ENCODE assay signal across 17 cellular contexts in the genomic region with DNA sequence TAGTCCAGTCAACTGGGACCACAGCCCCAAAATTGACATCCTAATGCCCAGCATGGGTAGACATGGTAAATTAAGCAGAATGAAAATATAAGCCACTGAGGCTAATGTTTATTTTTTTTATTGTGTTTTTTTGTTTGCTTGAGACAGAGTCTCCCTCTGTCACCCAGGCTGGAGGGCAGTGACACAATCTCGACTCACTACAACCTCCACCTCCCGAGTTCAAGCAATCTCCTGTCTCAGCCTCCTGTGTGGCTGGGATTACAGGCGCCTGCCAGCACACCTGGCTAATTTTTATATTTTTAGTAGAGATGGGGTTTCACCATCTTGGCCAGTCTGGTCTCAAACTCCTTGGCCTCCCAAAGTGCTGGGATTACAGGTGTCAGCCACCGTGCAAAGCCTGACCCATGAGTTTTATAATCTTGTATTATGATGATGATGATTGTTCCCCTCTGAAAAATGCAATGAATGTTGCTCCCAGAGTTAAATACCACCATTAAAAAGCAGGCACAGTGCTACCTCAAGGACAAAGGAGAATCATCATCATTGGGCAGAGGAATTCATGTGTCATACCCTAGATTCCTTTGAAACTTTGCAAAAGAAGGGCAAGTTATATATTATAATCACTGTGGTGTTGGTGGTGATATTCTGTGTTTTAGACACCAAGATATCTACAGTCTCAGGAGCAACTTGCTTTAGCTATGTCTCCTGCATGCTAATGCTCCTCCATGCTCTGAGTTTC.
"Had no signal": no experiment of that assay in that cellular context is flagged by ENCODE, and none has a peak within 500 bp of the region (broad histone marks: within the 10 kb centered on the region; RNA-seq: fewer than 3 reads in every experiment).

No MANE protein-coding gene starts in this region.

- H3K36me3 ChIP-seq: gastrocnemius medialis, heart right ventricle, neutrophil, thyroid gland had no signal

- H3K27me3 ChIP-seq: gastrocnemius medialis, heart right ventricle, neutrophil, thyroid gland had no signal

- H3K4me3 ChIP-seq: gastrocnemius medialis, heart right ventricle, lung, thyroid gland had no signal

- H3K27me3 Mint-ChIP-seq: naive B cell had no signal

- H3K4me1 Mint-ChIP-seq: naive B cell; stimulated activated effector memory CD8-positive, alpha-beta T cell treated with anti-CD3 and anti-CD28 coated beads, Interleukin-12 subunit alpha, Interleukin-12 subunit beta, amount 100 ng/mL, for 72 hours had no signal

- H3K4me3 Mint-ChIP-seq: activated naive CD4-positive, alpha-beta T cell treated with anti-CD3 and anti-CD28 coated beads for 36 hours; naive B cell; stimulated activated effector memory CD8-positive, alpha-beta T cell treated with anti-CD3 and anti-CD28 coated beads, Interleukin-12 subunit alpha, Interleukin-12 subunit beta, amount 100 ng/mL, for 72 hours had no signal

- H3K27ac Mint-ChIP-seq: activated naive CD4-positive, alpha-beta T cell treated with anti-CD3 and anti-CD28 coated beads for 36 hours; activated T-helper 2 cell treated with anti-CD3 and anti-CD28 coated beads, Interferon-gamma antibody, Interleukin-2, Interleukin-4, amounts not matched to agents 10 μg/mL and 5 μg/mL and 100 μg/mL, durations not matched to agents 14 hours and 24 hours and 36 hours; naive B cell; stimulated activated effector memory CD8-positive, alpha-beta T cell treated with anti-CD3 and anti-CD28 coated beads, Interleukin-12 subunit alpha, Interleukin-12 subunit beta, amount 100 ng/mL, for 72 hours had no signal

- H3K27ac ChIP-seq: gastrocnemius medialis, heart right ventricle, neutrophil, thyroid gland, VCaP had no signal

- H3K4me1 ChIP-seq: thyroid gland had no signal

- DNase-seq: activated CD4-positive, alpha-beta T cell treated with anti-CD3 and anti-CD28 coated beads, Interleukin-2, amount 50 U/mL, for 48 hours; activated naive CD4-positive, alpha-beta T cell treated with anti-CD3 and anti-CD28 coated beads for 36 hours; central memory CD4-positive, alpha-beta T cell; cortex of kidney; effector CD4-positive, alpha-beta T cell; gastrocnemius medialis; heart right ventricle; left colon; naive B cell; stimulated activated CD4-positive, alpha-beta T cell treated with anti-CD3 and anti-CD28 coated beads, Interleukin-12 subunit alpha, Interleukin-12 subunit beta, amount 100 ng/mL, for 4 hours; stimulated activated CD4-positive, alpha-beta T cell treated with anti-CD3 and anti-CD28 coated beads, Interleukin-2, amount 100 ng/mL, for 24 hours; thyroid gland had no signal

- H3K36me3 Mint-ChIP-seq: naive B cell; stimulated activated effector memory CD8-positive, alpha-beta T cell treated with anti-CD3 and anti-CD28 coated beads, Interleukin-12 subunit alpha, Interleukin-12 subunit beta, amount 100 ng/mL, for 72 hours had no signal

- H3K9me3 Mint-ChIP-seq: activated naive CD4-positive, alpha-beta T cell treated with anti-CD3 and anti-CD28 coated beads for 36 hours; activated T-helper 2 cell treated with anti-CD3 and anti-CD28 coated beads, Interferon-gamma antibody, Interleukin-2, Interleukin-4, amounts not matched to agents 10 μg/mL and 5 μg/mL and 100 μg/mL, durations not matched to agents 14 hours and 24 hours and 36 hours; naive B cell; stimulated activated effector memory CD8-positive, alpha-beta T cell treated with anti-CD3 and anti-CD28 coated beads, Interleukin-12 subunit alpha, Interleukin-12 subunit beta, amount 100 ng/mL, for 72 hours had no signal

- H3K9me3 ChIP-seq: gastrocnemius medialis, heart right ventricle, neutrophil, thyroid gland had no signal
